Comparison of ENCODE assay signal across 14 cellular contexts in genomic region chr14:28774764-28775738, GRCh38. TPM values are rescaled to one million over a fixed set of nuclear protein-coding genes. Genes with fewer than 3 reads are reported as not detected.
DNase-seq lines count a peak whose midpoint lies in the region; ATAC-seq and TF ChIP-seq lines count a peak whose summit lies in the region.
"Had no signal": no experiment of that assay in that cellular context is flagged by ENCODE, and none has a peak within 500 bp of the region (broad histone marks: within the 10 kb centered on the region; RNA-seq: fewer than 3 reads in every experiment).

No MANE protein-coding gene starts in this region.

- intact Hi-C loops in CD14-positive monocyte (cut with micrococcal nuclease), result no loop called here

- H3K9me3 ChIP-seq in HUES48 (ENCODE audit: control insufficient read depth, insufficient read depth, low read length) (no peaks in the 10 kb centered on the region), neural cell (ENCODE audit: low read length) (no peaks in the 10 kb centered on the region)
- H3K9me3 ChIP-seq: psoas muscle had no signal

- H3K27ac ChIP-seq in HUES48 (ENCODE audit: low read depth, low read length) (no peak overlapping the region), cingulate gyrus (ENCODE audit: low read depth, low read length) (peak overlapping the region; percentile 91), neural cell (ENCODE audit: low read length) (peak overlapping the region; percentile 100)
- H3K27ac ChIP-seq: psoas muscle had no signal

- peak overlapping the region; percentile 80 for H3K4me2 ChIP-seq in neural cell (ENCODE audit: low read length)

- no peaks in the 10 kb centered on the region for H3K9me2 ChIP-seq in neural cell (ENCODE audit: insufficient read depth, low read length)

- TF ChIP-seq CTCF in GM12865 (IDR thresholded peaks at IDR 0.05; ENCODE audit: insufficient read depth, low read depth, low read length, missing control alignments) (no peak), neural cell (IDR thresholded peaks at IDR 0.05; ENCODE audit: poor library complexity, severe bottlenecking) (no peak), CD14-positive monocyte (IDR thresholded peaks at IDR 0.05) (no peak)

- peaks cover 4 to 5% of the 10 kb centered on the region in 2 donors for H3K36me3 Mint-ChIP-seq in CD14-positive monocyte

- H3K4me1 Mint-ChIP-seq in CD14-positive monocyte, result no peaks in the 10 kb centered on the region
- H3K4me1 Mint-ChIP-seq: activated T-helper 17 cell treated with anti-CD3 and anti-CD28 coated beads, Interleukin-2, amount 50 U/mL, for 72 hours had no signal

- H3K4me1 ChIP-seq in HUES48 (ENCODE audit: control insufficient read depth, insufficient read depth, low read length), result peaks cover 23% of the 10 kb centered on the region
- H3K4me1 ChIP-seq: psoas muscle had no signal

- peaks cover 83 to 94% (median 90%) of the 10 kb centered on the region in 3 donors for H3K27me3 Mint-ChIP-seq in CD14-positive monocyte (ENCODE audit: low read depth in 3 of 3)

- no peak overlapping the region for H2AFZ ChIP-seq in neural cell (ENCODE audit: low read depth, low read length)

- H3K9me3 Mint-ChIP-seq in CD14-positive monocyte, result peaks cover 8 to 43% (median 26%) of the 10 kb centered on the region in 7 donors
- H3K9me3 Mint-ChIP-seq: activated CD4-positive, alpha-beta memory T cell treated with anti-CD3 and anti-CD28 coated beads for 36 hours had no signal

- H3K27ac Mint-ChIP-seq in CD14-positive monocyte, result peak overlapping the region in 1 of 7 donors; percentile 45
- H3K27ac Mint-ChIP-seq: activated CD4-positive, alpha-beta memory T cell treated with anti-CD3 and anti-CD28 coated beads for 36 hours; activated T-helper 17 cell treated with anti-CD3 and anti-CD28 coated beads, Interleukin-2, amount 50 U/mL, for 72 hours had no signal

- no peak for TF ChIP-seq RAD21 in neural cell (conservative IDR thresholded peaks at IDR 0.05)

- peak overlapping the region in 1 of 2 donors; percentile 87 for H3K4me3 Mint-ChIP-seq in CD14-positive monocyte
- H3K4me3 Mint-ChIP-seq: activated CD4-positive, alpha-beta memory T cell treated with anti-CD3 and anti-CD28 coated beads for 36 hours; activated T-helper 17 cell treated with anti-CD3 and anti-CD28 coated beads, Interleukin-2, amount 50 U/mL, for 72 hours had no signal

- H3K4me3 ChIP-seq in GM12865 (ENCODE audit: low read depth, low read length) (peak overlapping the region; percentile 61), HUES48 (ENCODE audit: low read depth, low read length) (peak overlapping the region; percentile 12; the same call in 1 of the 2 replicates), neural cell (ENCODE audit: low read length) (peak overlapping the region; percentile 89)
- H3K4me3 ChIP-seq: psoas muscle had no signal

- H3K79me2 ChIP-seq in neural cell (replicated peaks; ENCODE audit: insufficient read depth, low read length), result peaks cover 99% of the 10 kb centered on the region

- H3K36me3 ChIP-seq in HUES48 (ENCODE audit: control insufficient read depth, insufficient read depth, low read length), result no peaks in the 10 kb centered on the region
- H3K36me3 ChIP-seq in neural cell (ENCODE audit: insufficient read depth, low read length), result peaks cover 15% of the 10 kb centered on the region

- ATAC-seq in GM19328 (IDR thresholded peaks at IDR 0.05; ENCODE audit: unreplicated experiment), result no peak
- ATAC-seq: activated T-helper 17 cell treated with anti-CD3 and anti-CD28 coated beads, Interleukin-2, amount 50 U/mL, for 72 hours had no signal

- no peak for TF ChIP-seq EP300 in neural cell (conservative IDR thresholded peaks at IDR 0.05; ENCODE audit: poor library complexity, severe bottlenecking)

- H3K27me3 ChIP-seq in HUES48 (ENCODE audit: control insufficient read depth, insufficient read depth, low read length) (peaks cover 100% of the 10 kb centered on the region), neural cell (ENCODE audit: insufficient read depth, low read depth, low read length) (no peaks in the 10 kb centered on the region)

- no peak overlapping the region for H3K9ac ChIP-seq in HUES48 (ENCODE audit: low read depth, low read length)
- H3K9ac ChIP-seq in neural cell (ENCODE audit: low read length), result peak overlapping the region; percentile 95

- H4K20me1 ChIP-seq in neural cell (ENCODE audit: insufficient read depth), result peaks cover under 1% of the 10 kb centered on the region

- no peak for DNase-seq in GM12865 (ENCODE audit: low read depth)
- no peak for DNase-seq in CD14-positive monocyte (ENCODE audit: low spot score)
- DNase-seq in activated effector memory CD4-positive, alpha-beta T cell treated with anti-CD3 and anti-CD28 coated beads, Interleukin-2, amount 50 U/mL, for 16 hours, result no peak
- DNase-seq: activated CD4-positive, alpha-beta memory T cell treated with anti-CD3 and anti-CD28 coated beads for 36 hours; C1 segment of cervical spinal cord; foreskin melanocyte; kidney glomerular epithelial cell; SIG-M5 had no signal

- peaks cover 31% of the 10 kb centered on the region for H3F3A ChIP-seq in neural cell (ENCODE audit: insufficient read depth, low read length, poor library complexity, severe bottlenecking)

TF ChIP-seq in neural cell, 6 proteins besides CTCF, POLR2A, EP300 and RAD21:
- TF ChIP-seq MXI1 (conservative IDR thresholded peaks at IDR 0.05; ENCODE audit: poor library complexity, severe bottlenecking), result no peak
- TF ChIP-seq TAF1 (IDR thresholded peaks at IDR 0.05; ENCODE audit: low read depth), result peak; percentile 39
- peak; percentile 32 for TF ChIP-seq REST (IDR thresholded peaks at IDR 0.05; ENCODE audit: borderline replicate concordance)
- peak; percentile 8 for TF ChIP-seq POLR2AphosphoS5 (IDR thresholded peaks at IDR 0.05)

RNA-seq across cellular contexts. Expression of gene FOXG1, which starts 8.5 kb away (rescaled TPM):
- 53.5 and 54.0 TPM in 2 replicates for polyA plus RNA-seq in neural cell
- polyA minus RNA-seq in neural cell, result 66.0 and 87.2 TPM in 2 replicates
- polyA plus RNA-seq in CD14-positive monocyte, result not detected

Comparison
In these comparisons a context has a peak if more than half of its experiments do, and no peak if none do; other contexts are left out.
1. H3K4me3 ChIP-seq: peak in every context shown above with its lines; median percentile 89 in neural cell; 61 in GM12865; 12 in HUES48.
2. RNA of gene FOXG1, which starts 8.5 kb away (polyA plus RNA-seq): 53.5 to 54.0 TPM in neural cell; not detected in CD14-positive monocyte; every median in the first group is over 10 times any median in the second.